Comparison of ENCODE assay signal across 11 cellular contexts in genomic region chr2:215727507-215728503, GRCh38.
DNase-seq lines count a peak whose midpoint lies in the region; TF ChIP-seq lines count a peak whose summit lies in the region.
"Had no signal": no experiment of that assay in that cellular context is flagged by ENCODE, and none has a peak within 500 bp of the region (broad histone marks: within the 10 kb centered on the region; RNA-seq: fewer than 3 reads in every experiment).

No MANE protein-coding gene starts in this region.

- no peak for TF ChIP-seq CTCF in cardiac muscle cell (IDR thresholded peaks at IDR 0.05; ENCODE audit: low read depth, low read length)
- TF ChIP-seq CTCF in left ventricle myocardium inferior (IDR thresholded peaks at IDR 0.05; ENCODE audit: borderline replicate concordance): no peak
- no peak for TF ChIP-seq CTCF in fibroblast of lung (conservative IDR thresholded peaks at IDR 0.05 in 1 of 2, IDR thresholded peaks at IDR 0.05 in 1 of 2; ENCODE audit: low read depth in 1 of 2, low read length in 2 of 2)

- H3K4me3 ChIP-seq in cardiac muscle cell: no peak overlapping the region
- H3K4me3 ChIP-seq in left ventricle myocardium inferior: no peak overlapping the region
- no peak overlapping the region for H3K4me3 ChIP-seq in fibroblast of lung (replicated peaks in 1 of 4; ENCODE audit: control extremely low read depth in 1 of 4, insufficient read depth in 1 of 4, low read depth in 3 of 4, low read length in 4 of 4)
- H3K4me3 ChIP-seq: skin epidermis had no signal

- H2AFZ ChIP-seq in fibroblast of lung (ENCODE audit: low read length): no peak overlapping the region

- no peaks in the 10 kb centered on the region for H3K9me3 ChIP-seq in cardiac muscle cell (ENCODE audit: low read depth)
- peaks cover 16% of the 10 kb centered on the region for H3K9me3 ChIP-seq in left ventricle myocardium inferior (replicated peaks)
- H3K9me3 ChIP-seq in fibroblast of lung (ENCODE audit: control insufficient read depth, insufficient read depth, low read depth, low read length): no peaks in the 10 kb centered on the region

- no peaks in the 10 kb centered on the region for H4K20me1 ChIP-seq in fibroblast of lung (ENCODE audit: control insufficient read depth, extremely low read depth, insufficient read depth, low read length)

- peak overlapping the region; percentile 0 for H3K4me2 ChIP-seq in fibroblast of lung (ENCODE audit: extremely low read depth, insufficient read depth, low read length)

- H3K79me2 ChIP-seq in fibroblast of lung (ENCODE audit: control insufficient read depth, insufficient read depth, low read length): no peaks in the 10 kb centered on the region

- no peak overlapping the region for H3K9ac ChIP-seq in fibroblast of lung (ENCODE audit: insufficient read depth, low read length)

- peak overlapping the region; percentile 5 for H3K27ac ChIP-seq in cardiac muscle cell
- no peak overlapping the region for H3K27ac ChIP-seq in left ventricle myocardium inferior (replicated peaks)
- H3K27ac ChIP-seq in fibroblast of lung (ENCODE audit: insufficient read depth, low read length): peak overlapping the region; percentile 42

- H3K36me3 ChIP-seq in cardiac muscle cell (no peaks in the 10 kb centered on the region), left ventricle myocardium inferior (no peaks in the 10 kb centered on the region), fibroblast of lung (ENCODE audit: control insufficient read depth, insufficient read depth, low read length) (no peaks in the 10 kb centered on the region)

- H3K27me3 ChIP-seq in cardiac muscle cell (no peaks in the 10 kb centered on the region), left ventricle myocardium inferior (ENCODE audit: low read depth) (no peaks in the 10 kb centered on the region), fibroblast of lung (ENCODE audit: control insufficient read depth, insufficient read depth, low read length) (no peaks in the 10 kb centered on the region)

- peaks cover 5% of the 10 kb centered on the region for H3K4me1 ChIP-seq in cardiac muscle cell (ENCODE audit: low read depth)
- no peaks in the 10 kb centered on the region for H3K4me1 ChIP-seq in left ventricle myocardium inferior
- peaks cover 9% of the 10 kb centered on the region for H3K4me1 ChIP-seq in fibroblast of lung (ENCODE audit: control insufficient read depth, extremely low read depth, insufficient read depth, low read length)

- DNase-seq in cardiac muscle cell (ENCODE audit: low read depth in 1 of 2, low spot score in 1 of 2) (peak in 1 of 2 donors; percentile 65), left ventricle myocardium inferior (no peak), HT1080 (ENCODE audit: low read depth) (peak; percentile 63), fibroblast of lung (ENCODE audit: low read depth in 2 of 2) (peak in 1 of 2 donors; percentile 91), iPS-NIHi11 (ENCODE audit: low spot score) (no peak), NCI-H524 treated with DMSO at 0.1 percent for 48 hours (lab: John Stamatoyannopoulos, UW) (no peak), GF-D8 (lab: John Stamatoyannopoulos, UW) (no peak), midbrain (lab: John Stamatoyannopoulos, UW) (no peak)
- DNase-seq: activated CD8-positive, alpha-beta memory T cell treated with anti-CD3 and anti-CD28 coated beads, Interleukin-2, amount 50 U/mL, for 4 hours; T-helper 17 cell had no signal

- intact Hi-C loops in left ventricle myocardium inferior (cut with micrococcal nuclease): no loop called here
